Comparison of ENCODE assay signal across 12 cellular contexts in the genomic region with DNA sequence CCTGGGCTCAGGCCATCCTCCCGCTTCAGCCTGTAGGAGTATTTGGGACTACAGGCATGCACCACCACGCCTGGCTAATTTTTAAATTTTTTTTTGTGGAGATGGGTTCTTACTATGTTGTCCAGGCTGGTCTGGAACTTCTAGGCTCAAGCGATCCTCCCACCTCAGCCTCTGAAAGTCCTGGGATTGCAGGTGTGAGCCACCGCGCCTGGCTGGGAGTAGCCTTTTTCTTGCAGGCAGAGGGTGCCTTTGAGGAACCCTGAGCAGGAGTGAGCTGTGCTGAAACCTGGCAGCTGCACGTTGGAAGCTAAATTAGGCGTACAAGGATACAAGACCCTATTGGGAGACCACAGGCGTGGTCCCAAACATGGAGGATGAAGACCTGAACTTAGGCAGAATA. TPM values are rescaled to one million over a fixed set of nuclear protein-coding genes. Genes with fewer than 3 reads are reported as not detected.
A peak's percentile ranks its signal among the peaks of the same experiment; 100 is the strongest.
DNase-seq lines count a peak whose midpoint lies in the region; ATAC-seq, FAIRE-seq and TF ChIP-seq lines count a peak whose summit lies in the region.
"Had no signal": no experiment of that assay in that cellular context is flagged by ENCODE, and none has a peak within 500 bp of the region (broad histone marks: within the 10 kb centered on the region; RNA-seq: fewer than 3 reads in every experiment).

No MANE protein-coding gene starts in this region.

- H3K4me3 Mint-ChIP-seq in astrocyte (ENCODE audit: unreplicated experiment) (no peak overlapping the region), nephron progenitor cell (peak overlapping the region; percentile 40)
- H3K4me3 Mint-ChIP-seq in activated T-helper 2 cell treated with anti-CD3 and anti-CD28 coated beads, Interferon-gamma antibody, Interleukin-2, Interleukin-4, amounts not matched to agents 10 μg/mL and 5 μg/mL and 100 μg/mL, durations not matched to agents 14 hours and 24 hours and 36 hours (ENCODE audit: low read depth): no peak overlapping the region

- peaks cover 18% of the 10 kb centered on the region for H3K4me1 ChIP-seq in astrocyte (ENCODE audit: insufficient read depth, low read length)

- TF ChIP-seq CTCF in 22Rv1 (IDR thresholded peaks at IDR 0.05): no peak
- TF ChIP-seq CTCF in astrocyte (IDR thresholded peaks at IDR 0.05; ENCODE audit: insufficient read depth, low read depth, low read length): no peak
- no peak for TF ChIP-seq CTCF in nephron progenitor cell (IDR thresholded peaks at IDR 0.05)

- no peak overlapping the region for H3K4me3 ChIP-seq in astrocyte (ENCODE audit: insufficient read depth, low read depth, low read length)

- peaks cover under 1% of the 10 kb centered on the region for H3K79me2 ChIP-seq in astrocyte (ENCODE audit: insufficient read depth, low read length)

- H3K27me3 ChIP-seq in astrocyte (ENCODE audit: insufficient read depth, low read length): no peaks in the 10 kb centered on the region
- H3K27me3 ChIP-seq: foreskin keratinocyte had no signal

- no peaks in the 10 kb centered on the region for H4K20me1 ChIP-seq in astrocyte (ENCODE audit: insufficient read depth, low read length)

- intact Hi-C loops in activated T-helper 2 cell treated with anti-CD3 and anti-CD28 coated beads, Interferon-gamma antibody, Interleukin-2, Interleukin-4, amounts not matched to agents 10 μg/mL and 5 μg/mL and 100 μg/mL, durations not matched to agents 14 hours and 24 hours and 36 hours (cut with micrococcal nuclease): loop anchor here (5.0 to 10.0 kb wide), 4 partner anchors 60 to 847 kb away; a partner anchor contains a TSS

- DNase-seq in H4 (ENCODE audit: low spot score) (peak; percentile 3), astrocyte (ENCODE audit: low read depth) (no peak), nephron progenitor cell (no peak), HPDE6-E6E7 (ENCODE audit: extremely low spot score) (no peak)
- DNase-seq in activated T-helper 2 cell treated with anti-CD3 and anti-CD28 coated beads, Interferon-gamma antibody, Interleukin-2, Interleukin-4, amounts not matched to agents 10 μg/mL and 5 μg/mL and 100 μg/mL, durations not matched to agents 14 hours and 24 hours and 36 hours (ENCODE audit: low spot score): no peak
- DNase-seq in activated CD8-positive, alpha-beta memory T cell treated with anti-CD3 and anti-CD28 coated beads for 24 hours: no peak

- H3K27ac Mint-ChIP-seq in astrocyte (ENCODE audit: unreplicated experiment) (peak overlapping the region; percentile 12), nephron progenitor cell (no peak overlapping the region)
- H3K27ac Mint-ChIP-seq in activated T-helper 2 cell treated with anti-CD3 and anti-CD28 coated beads, Interferon-gamma antibody, Interleukin-2, Interleukin-4, amounts not matched to agents 10 μg/mL and 5 μg/mL and 100 μg/mL, durations not matched to agents 14 hours and 24 hours and 36 hours: no peak overlapping the region

- no peak for FAIRE-seq in astrocyte (lab: Jason Lieb, UNC)

- H3K36me3 Mint-ChIP-seq in astrocyte (ENCODE audit: low read depth, unreplicated experiment): no peaks in the 10 kb centered on the region
- H3K36me3 Mint-ChIP-seq in nephron progenitor cell (ENCODE audit: low read depth): peaks cover 17% of the 10 kb centered on the region
- H3K36me3 Mint-ChIP-seq in activated T-helper 2 cell treated with anti-CD3 and anti-CD28 coated beads, Interferon-gamma antibody, Interleukin-2, Interleukin-4, amounts not matched to agents 10 μg/mL and 5 μg/mL and 100 μg/mL, durations not matched to agents 14 hours and 24 hours and 36 hours (ENCODE audit: low read depth): peaks cover 31% of the 10 kb centered on the region

- ATAC-seq in GM21515 (IDR thresholded peaks at IDR 0.05; ENCODE audit: unreplicated experiment): no peak
- ATAC-seq: foreskin keratinocyte had no signal

- peaks cover 3% of the 10 kb centered on the region for H3K36me3 ChIP-seq in astrocyte (ENCODE audit: insufficient read depth, low read length)

- H3K27ac ChIP-seq in 22Rv1: peak overlapping the region; percentile 100
- H3K27ac ChIP-seq in astrocyte (ENCODE audit: low read depth, low read length): no peak overlapping the region

- H3K27me3 Mint-ChIP-seq in astrocyte (ENCODE audit: low read depth, unreplicated experiment) (peaks cover 5% of the 10 kb centered on the region), nephron progenitor cell (ENCODE audit: low read depth, poor library complexity) (peaks cover 18% of the 10 kb centered on the region)
- no peaks in the 10 kb centered on the region for H3K27me3 Mint-ChIP-seq in activated T-helper 2 cell treated with anti-CD3 and anti-CD28 coated beads, Interferon-gamma antibody, Interleukin-2, Interleukin-4, amounts not matched to agents 10 μg/mL and 5 μg/mL and 100 μg/mL, durations not matched to agents 14 hours and 24 hours and 36 hours (ENCODE audit: low read depth)

- H2AFZ ChIP-seq in astrocyte (ENCODE audit: low read depth, low read length): no peak overlapping the region

- H3K4me2 ChIP-seq in astrocyte (ENCODE audit: low read length): no peak overlapping the region

- H3K9ac ChIP-seq in astrocyte (ENCODE audit: low read length): no peak overlapping the region

- no peaks in the 10 kb centered on the region for H3K9me3 ChIP-seq in astrocyte (ENCODE audit: insufficient read depth, low read depth, low read length)

- H3K9me3 Mint-ChIP-seq in astrocyte (ENCODE audit: unreplicated experiment) (no peaks in the 10 kb centered on the region), nephron progenitor cell (no peaks in the 10 kb centered on the region)
- H3K9me3 Mint-ChIP-seq in activated T-helper 2 cell treated with anti-CD3 and anti-CD28 coated beads, Interferon-gamma antibody, Interleukin-2, Interleukin-4, amounts not matched to agents 10 μg/mL and 5 μg/mL and 100 μg/mL, durations not matched to agents 14 hours and 24 hours and 36 hours: no peaks in the 10 kb centered on the region
- H3K9me3 Mint-ChIP-seq: activated naive CD8-positive, alpha-beta T cell treated with anti-CD3 and anti-CD28 coated beads, Interleukin-2, amount 10 ng/mL, durations not matched to agents 7 days and 5 days had no signal

- H3K4me1 Mint-ChIP-seq in astrocyte (ENCODE audit: low read depth, unreplicated experiment) (peaks cover 7% of the 10 kb centered on the region), nephron progenitor cell (peaks cover 33% of the 10 kb centered on the region)
- peaks cover 39% of the 10 kb centered on the region for H3K4me1 Mint-ChIP-seq in activated T-helper 2 cell treated with anti-CD3 and anti-CD28 coated beads, Interferon-gamma antibody, Interleukin-2, Interleukin-4, amounts not matched to agents 10 μg/mL and 5 μg/mL and 100 μg/mL, durations not matched to agents 14 hours and 24 hours and 36 hours (ENCODE audit: low read depth)

RNA-seq across cellular contexts. Expression of a gene that starts 8.0 kb away (rescaled TPM):
- total RNA-seq in H4 (2014; rRNA removed; shearing (Covaris generic)): 19.7 and 34.1 TPM in 2 replicates
- total RNA-seq in astrocyte: 41.8 and 45.0 TPM in 2 replicates
- total RNA-seq in activated T-helper 2 cell treated with anti-CD3 and anti-CD28 coated beads, Interferon-gamma antibody, Interleukin-2, Interleukin-4, amounts not matched to agents 10 μg/mL and 5 μg/mL and 100 μg/mL, durations not matched to agents 14 hours and 24 hours and 36 hours: 114 and 115 TPM in 2 replicates

RNA-seq across cellular contexts. Expression of a gene that starts 11.2 kb away (rescaled TPM):
- not detected in 2 replicates for total RNA-seq in H4 (2014; rRNA removed; shearing (Covaris generic))
- not detected in 2 replicates for total RNA-seq in astrocyte
- total RNA-seq in activated T-helper 2 cell treated with anti-CD3 and anti-CD28 coated beads, Interferon-gamma antibody, Interleukin-2, Interleukin-4, amounts not matched to agents 10 μg/mL and 5 μg/mL and 100 μg/mL, durations not matched to agents 14 hours and 24 hours and 36 hours: not detected in 2 replicates
- total RNA-seq: activated naive CD8-positive, alpha-beta T cell treated with anti-CD3 and anti-CD28 coated beads, Interleukin-2, amount 10 ng/mL, durations not matched to agents 7 days and 5 days; dermis blood vessel endothelial cell; foreskin keratinocyte; T-helper 1 cell treated with Interleukin-12 subunit alpha and Interleukin-12 subunit beta and Interleukin-4 antibody, amounts not matched to agents 30 ng/mL and 1 ng/mL, for 36 hours had no signal

RNA-seq across cellular contexts. Expression of a gene that starts 25.6 kb away (rescaled TPM):
- total RNA-seq in H4 (2014; rRNA removed; shearing (Covaris generic)): 0.04 and 0.10 TPM in 2 replicates
- not detected in 2 replicates for total RNA-seq in astrocyte
- 0.18 and 0.21 TPM in 2 replicates for total RNA-seq in activated T-helper 2 cell treated with anti-CD3 and anti-CD28 coated beads, Interferon-gamma antibody, Interleukin-2, Interleukin-4, amounts not matched to agents 10 μg/mL and 5 μg/mL and 100 μg/mL, durations not matched to agents 14 hours and 24 hours and 36 hours

RNA-seq across cellular contexts. Expression of a gene that starts 51.1 kb away (rescaled TPM):
- not detected in 2 replicates for total RNA-seq in H4 (2014; rRNA removed; shearing (Covaris generic))
- total RNA-seq in astrocyte: 0.23 TPM in 1 of 2 replicates, not detected in the other
- total RNA-seq in activated T-helper 2 cell treated with anti-CD3 and anti-CD28 coated beads, Interferon-gamma antibody, Interleukin-2, Interleukin-4, amounts not matched to agents 10 μg/mL and 5 μg/mL and 100 μg/mL, durations not matched to agents 14 hours and 24 hours and 36 hours: not detected in 2 replicates
- total RNA-seq: activated naive CD8-positive, alpha-beta T cell treated with anti-CD3 and anti-CD28 coated beads, Interleukin-2, amount 10 ng/mL, durations not matched to agents 7 days and 5 days; foreskin keratinocyte; T-helper 1 cell treated with Interleukin-12 subunit alpha and Interleukin-12 subunit beta and Interleukin-4 antibody, amounts not matched to agents 30 ng/mL and 1 ng/mL, for 36 hours had no signal
